Comparison of ENCODE assay signal across 23 cellular contexts in the genomic region with DNA sequence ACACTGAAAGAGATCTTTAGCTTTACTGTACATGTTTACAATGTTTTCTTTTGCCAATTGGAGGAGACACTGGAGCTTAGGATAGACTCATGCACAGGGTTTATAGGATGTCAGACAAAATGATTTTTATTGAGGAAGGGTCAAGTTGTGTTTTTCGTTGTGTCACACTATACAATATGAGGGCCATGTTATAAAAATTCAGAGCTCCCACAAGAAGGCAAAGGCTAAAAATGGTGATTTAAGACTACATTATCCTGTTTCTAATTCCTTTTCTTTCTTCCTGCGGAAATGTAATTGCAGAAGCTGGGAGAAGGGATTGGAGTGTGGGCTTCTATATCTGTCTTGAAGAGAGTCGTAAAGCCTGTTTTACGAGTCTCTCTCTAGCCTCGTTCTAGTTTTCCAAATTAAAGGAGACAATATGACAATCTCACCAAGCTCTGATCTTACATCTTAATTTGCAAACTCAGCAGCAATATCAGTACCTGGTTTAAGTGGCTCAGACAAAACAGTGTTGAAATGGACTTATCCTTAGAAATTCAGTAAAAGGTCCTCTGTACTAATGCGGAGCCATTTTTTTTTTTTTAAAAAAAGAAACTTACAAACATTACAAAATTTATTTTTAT.
"Had no signal": no experiment of that assay in that cellular context is flagged by ENCODE, and none has a peak within 500 bp of the region (broad histone marks: within the 10 kb centered on the region; RNA-seq: fewer than 3 reads in every experiment).

No MANE protein-coding gene starts in this region.

- H3K9ac ChIP-seq: neural progenitor cell had no signal

- H3K27ac ChIP-seq: cardiac muscle cell, neural progenitor cell, ovary, psoas muscle, suprapubic skin had no signal

- H3K36me3 ChIP-seq: cardiac muscle cell, neural progenitor cell, ovary, suprapubic skin had no signal

- H3K27ac Mint-ChIP-seq: activated CD8-positive, alpha-beta T cell treated with anti-CD3 and anti-CD28 coated beads for 36 hours; activated naive CD8-positive, alpha-beta T cell treated with anti-CD3 and anti-CD28 coated beads, Interleukin-2, amount 10 ng/mL, durations not matched to agents 7 days and 5 days; activated T-cell treated with anti-CD3 and anti-CD28 coated beads, Interleukin-2, amount 50 U/mL, for 24 hours; activated T-helper 2 cell treated with anti-CD3 and anti-CD28 coated beads, Interferon-gamma antibody, Interleukin-2, Interleukin-4, amounts not matched to agents 10 μg/mL and 5 μg/mL and 100 μg/mL, durations not matched to agents 14 hours and 24 hours and 36 hours; effector memory CD8-positive, alpha-beta T cell; naive B cell; neural progenitor cell; stimulated activated naive CD8-positive, alpha-beta T cell treated with anti-CD3 and anti-CD28 coated beads, Interleukin-15, amount 100 ng/mL, for 72 hours; T-helper 2 cell treated with Interferon-gamma antibody and Interleukin-4, amounts not matched to agents 5 μg/mL and 100 μg/mL, for 36 hours; WTC11 had no signal

- H3K4me3 Mint-ChIP-seq: activated CD8-positive, alpha-beta T cell treated with anti-CD3 and anti-CD28 coated beads for 36 hours; activated naive CD8-positive, alpha-beta T cell treated with anti-CD3 and anti-CD28 coated beads, Interleukin-2, amount 10 ng/mL, durations not matched to agents 7 days and 5 days; activated T-cell treated with anti-CD3 and anti-CD28 coated beads, Interleukin-2, amount 50 U/mL, for 24 hours; effector memory CD8-positive, alpha-beta T cell; naive B cell; neural progenitor cell; stimulated activated naive CD8-positive, alpha-beta T cell treated with anti-CD3 and anti-CD28 coated beads, Interleukin-15, amount 100 ng/mL, for 72 hours; T-helper 2 cell treated with Interferon-gamma antibody and Interleukin-4, amounts not matched to agents 5 μg/mL and 100 μg/mL, for 36 hours; WTC11 had no signal

- H3K27me3 Mint-ChIP-seq: activated CD8-positive, alpha-beta T cell treated with anti-CD3 and anti-CD28 coated beads for 36 hours; activated naive CD8-positive, alpha-beta T cell treated with anti-CD3 and anti-CD28 coated beads, Interleukin-2, amount 10 ng/mL, durations not matched to agents 7 days and 5 days; activated T-cell treated with anti-CD3 and anti-CD28 coated beads, Interleukin-2, amount 50 U/mL, for 24 hours; effector memory CD8-positive, alpha-beta T cell; naive B cell; stimulated activated naive CD8-positive, alpha-beta T cell treated with anti-CD3 and anti-CD28 coated beads, Interleukin-15, amount 100 ng/mL, for 72 hours had no signal

- FAIRE-seq: small intestine had no signal

- H3K4me2 ChIP-seq: neural progenitor cell had no signal

- H2AFZ ChIP-seq: neural progenitor cell had no signal

- H3K27me3 ChIP-seq: cardiac muscle cell, neural progenitor cell, ovary, suprapubic skin had no signal

- H3K9me3 Mint-ChIP-seq: activated CD8-positive, alpha-beta T cell treated with anti-CD3 and anti-CD28 coated beads for 36 hours; activated naive CD8-positive, alpha-beta T cell treated with anti-CD3 and anti-CD28 coated beads, Interleukin-2, amount 10 ng/mL, durations not matched to agents 7 days and 5 days; activated T-cell treated with anti-CD3 and anti-CD28 coated beads, Interleukin-2, amount 50 U/mL, for 24 hours; activated T-helper 2 cell treated with anti-CD3 and anti-CD28 coated beads, Interferon-gamma antibody, Interleukin-2, Interleukin-4, amounts not matched to agents 10 μg/mL and 5 μg/mL and 100 μg/mL, durations not matched to agents 14 hours and 24 hours and 36 hours; neural progenitor cell; stimulated activated naive CD8-positive, alpha-beta T cell treated with anti-CD3 and anti-CD28 coated beads, Interleukin-15, amount 100 ng/mL, for 72 hours; T-helper 2 cell treated with Interferon-gamma antibody and Interleukin-4, amounts not matched to agents 5 μg/mL and 100 μg/mL, for 36 hours; WTC11 had no signal

- H3K9me3 ChIP-seq: mucosa of descending colon, ovary, psoas muscle, suprapubic skin had no signal

- H3K4me3 ChIP-seq: cardiac muscle cell, mucosa of descending colon, neural progenitor cell, ovary, psoas muscle, suprapubic skin had no signal

- H3K4me1 Mint-ChIP-seq: activated naive CD8-positive, alpha-beta T cell treated with anti-CD3 and anti-CD28 coated beads, Interleukin-2, amount 10 ng/mL, durations not matched to agents 7 days and 5 days; naive B cell; neural progenitor cell; stimulated activated naive CD8-positive, alpha-beta T cell treated with anti-CD3 and anti-CD28 coated beads, Interleukin-15, amount 100 ng/mL, for 72 hours had no signal

- H3K4me1 ChIP-seq: psoas muscle, suprapubic skin had no signal

- H3K36me3 Mint-ChIP-seq: activated naive CD8-positive, alpha-beta T cell treated with anti-CD3 and anti-CD28 coated beads, Interleukin-2, amount 10 ng/mL, durations not matched to agents 7 days and 5 days; naive B cell; neural progenitor cell; WTC11 had no signal

- DNase-seq: activated CD4-positive, alpha-beta T cell treated with anti-CD3 and anti-CD28 coated beads for 4 hours; activated CD8-positive, alpha-beta T cell treated with anti-CD3 and anti-CD28 coated beads for 36 hours; activated naive CD4-positive, alpha-beta T cell treated with Interleukin-2 at 50 U/mL for 16 hours; activated naive CD8-positive, alpha-beta T cell treated with anti-CD3 and anti-CD28 coated beads, Interleukin-2, amount 10 ng/mL, durations not matched to agents 7 days and 5 days; activated T-cell treated with anti-CD3 and anti-CD28 coated beads, Interleukin-2, amount 50 U/mL, for 24 hours; amygdala; dermis blood vessel endothelial cell; effector memory CD8-positive, alpha-beta T cell; hippocampal formation; naive B cell; ovary; psoas muscle; small intestine; stimulated activated CD4-positive, alpha-beta T cell treated with anti-CD3 and anti-CD28 coated beads, Interleukin-4, amount 100 ng/mL, for 1 hour; stimulated activated naive CD8-positive, alpha-beta T cell treated with anti-CD3 and anti-CD28 coated beads, Interleukin-15, amount 100 ng/mL, for 72 hours had no signal

- ATAC-seq: activated CD8-positive, alpha-beta T cell treated with anti-CD3 and anti-CD28 coated beads for 36 hours; effector memory CD8-positive, alpha-beta T cell; left lobe of liver; mucosa of descending colon; psoas muscle; stimulated activated naive CD8-positive, alpha-beta T cell treated with anti-CD3 and anti-CD28 coated beads, Interleukin-15, amount 100 ng/mL, for 72 hours had no signal
